ENCODE assay signal across 7 cellular contexts in genomic region chr15:90874986-90875385, GRCh38. TPM values are rescaled to one million over a fixed set of nuclear protein-coding genes. Genes with fewer than 3 reads are reported as not detected.
DNase-seq lines count a peak whose midpoint lies in the region; ATAC-seq and TF ChIP-seq lines count a peak whose summit lies in the region.
"Not testable (repeated sequence)": the region's sequence is repeated elsewhere in the genome, so short reads cannot be mapped to it uniquely, and the experiment has no call there.

No MANE protein-coding gene starts in this region.

- CTCF ChIA-PET in activated naive CD4-positive, alpha-beta T cell treated with anti-CD3 and anti-CD28 coated beads for 36 hours (lab: Charles Lee), result not testable (repeated sequence)

- peaks cover 16 to 41% (median 31%) of the 10 kb centered on the region in 4 donors for H3K36me3 ChIP-seq in right lobe of liver

- H3K4me1 ChIP-seq in right lobe of liver, result peaks cover 0 to 45% (median 5%) of the 10 kb centered on the region in 4 donors

- 22% methylated on average over 3 of the region's 9 CpGs for WGBS in right lobe of liver (ENCODE audit: insufficient coverage, low coverage, low lambda C conversion rate, missing lambda C conversion rate)

- peak overlapping the region; percentile 68 for H3K27ac Mint-ChIP-seq in T-helper 1 cell treated with Interleukin-12 subunit alpha and Interleukin-12 subunit beta and Interleukin-4 antibody, amounts not matched to agents 30 μg/mL and 1 μg/mL, for 36 hours
- peak overlapping the region; percentile 78 for H3K27ac Mint-ChIP-seq in activated CD4-positive, alpha-beta T cell treated with anti-CD3 and anti-CD28 coated beads, Interleukin-2, amount 10 ng/mL, durations not matched to agents 24 days and 14 days
- H3K27ac Mint-ChIP-seq in activated T-cell treated with anti-CD3 and anti-CD28 coated beads, Interleukin-2, amount 50 U/mL, for 24 hours, result peak overlapping the region; percentile 84
- H3K27ac Mint-ChIP-seq in activated naive CD4-positive, alpha-beta T cell treated with anti-CD3 and anti-CD28 coated beads for 36 hours, result peak overlapping the region; percentile 80
- H3K27ac Mint-ChIP-seq in dendritic cell treated with granulocyte-macrophage colony-stimulating factor and Interleukin-4, amounts not matched to agents 40 ng/mL and 50 ng/mL, for 4 days, result peak overlapping the region; percentile 18
- H3K27ac Mint-ChIP-seq in stimulated activated effector memory CD8-positive, alpha-beta T cell treated with anti-CD3 and anti-CD28 coated beads, Interleukin-12 subunit alpha, Interleukin-12 subunit beta, amount 100 ng/mL, for 72 hours, result peak overlapping the region; percentile 93

- DNase-seq in activated CD4-positive, alpha-beta T cell treated with anti-CD3 and anti-CD28 coated beads, Interleukin-2, amount 10 ng/mL, durations not matched to agents 24 days and 14 days; activated T-cell treated with anti-CD3 and anti-CD28 coated beads, Interleukin-2, amount 50 U/mL, for 24 hours; activated naive CD4-positive, alpha-beta T cell treated with anti-CD3 and anti-CD28 coated beads for 36 hours; stimulated activated effector memory CD8-positive, alpha-beta T cell treated with anti-CD3 and anti-CD28 coated beads, Interleukin-12 subunit alpha, Interleukin-12 subunit beta, amount 100 ng/mL, for 72 hours (ENCODE audit: low spot score in 2 of 2): not testable (repeated sequence)
- DNase-seq in right lobe of liver, result peak in 1 of 3 donors; percentile 51

- not testable (repeated sequence) for ATAC-seq in right lobe of liver; stimulated activated effector memory CD8-positive, alpha-beta T cell treated with anti-CD3 and anti-CD28 coated beads, Interleukin-12 subunit alpha, Interleukin-12 subunit beta, amount 100 ng/mL, for 72 hours

- peak overlapping the region; percentile 91 for H3K4me3 Mint-ChIP-seq in T-helper 1 cell treated with Interleukin-12 subunit alpha and Interleukin-12 subunit beta and Interleukin-4 antibody, amounts not matched to agents 30 μg/mL and 1 μg/mL, for 36 hours
- peak overlapping the region; percentile 95 for H3K4me3 Mint-ChIP-seq in activated CD4-positive, alpha-beta T cell treated with anti-CD3 and anti-CD28 coated beads, Interleukin-2, amount 10 ng/mL, durations not matched to agents 24 days and 14 days
- H3K4me3 Mint-ChIP-seq in activated T-cell treated with anti-CD3 and anti-CD28 coated beads, Interleukin-2, amount 50 U/mL, for 24 hours, result peak overlapping the region; percentile 62
- H3K4me3 Mint-ChIP-seq in activated naive CD4-positive, alpha-beta T cell treated with anti-CD3 and anti-CD28 coated beads for 36 hours, result peak overlapping the region; percentile 48
- not testable (repeated sequence) for H3K4me3 Mint-ChIP-seq in dendritic cell treated with granulocyte-macrophage colony-stimulating factor and Interleukin-4, amounts not matched to agents 40 ng/mL and 50 ng/mL, for 4 days
- H3K4me3 Mint-ChIP-seq in stimulated activated effector memory CD8-positive, alpha-beta T cell treated with anti-CD3 and anti-CD28 coated beads, Interleukin-12 subunit alpha, Interleukin-12 subunit beta, amount 100 ng/mL, for 72 hours, result peak overlapping the region; percentile 87

- H3K4me3 ChIP-seq in right lobe of liver, result peak overlapping the region in 1 of 3 donors; percentile 85

- H3K4me1 Mint-ChIP-seq in T-helper 1 cell treated with Interleukin-12 subunit alpha and Interleukin-12 subunit beta and Interleukin-4 antibody, amounts not matched to agents 30 μg/mL and 1 μg/mL, for 36 hours (ENCODE audit: low read depth), result peaks cover 50% of the 10 kb centered on the region
- H3K4me1 Mint-ChIP-seq in activated CD4-positive, alpha-beta T cell treated with anti-CD3 and anti-CD28 coated beads, Interleukin-2, amount 10 ng/mL, durations not matched to agents 24 days and 14 days, result peaks cover 48% of the 10 kb centered on the region
- peaks cover 40% of the 10 kb centered on the region for H3K4me1 Mint-ChIP-seq in activated T-cell treated with anti-CD3 and anti-CD28 coated beads, Interleukin-2, amount 50 U/mL, for 24 hours (ENCODE audit: low read depth)
- peaks cover 31% of the 10 kb centered on the region for H3K4me1 Mint-ChIP-seq in activated naive CD4-positive, alpha-beta T cell treated with anti-CD3 and anti-CD28 coated beads for 36 hours (ENCODE audit: low read depth)
- peaks cover 75% of the 10 kb centered on the region for H3K4me1 Mint-ChIP-seq in dendritic cell treated with granulocyte-macrophage colony-stimulating factor and Interleukin-4, amounts not matched to agents 40 ng/mL and 50 ng/mL, for 4 days (ENCODE audit: low read depth)
- H3K4me1 Mint-ChIP-seq in stimulated activated effector memory CD8-positive, alpha-beta T cell treated with anti-CD3 and anti-CD28 coated beads, Interleukin-12 subunit alpha, Interleukin-12 subunit beta, amount 100 ng/mL, for 72 hours, result peaks cover 38% of the 10 kb centered on the region

- intact Hi-C loops in activated CD4-positive, alpha-beta T cell treated with anti-CD3 and anti-CD28 coated beads, Interleukin-2, amount 10 ng/mL, durations not matched to agents 24 days and 14 days (cut with micrococcal nuclease), result loop anchor here (5.0 kb wide), 2 partner anchors 57 to 228 kb away; partner anchors contain the start of gene HDDC3
- intact Hi-C loops in activated naive CD4-positive, alpha-beta T cell treated with anti-CD3 and anti-CD28 coated beads for 36 hours (cut with micrococcal nuclease); right lobe of liver (cut with DNase I): not testable (repeated sequence)
- intact Hi-C loops in dendritic cell treated with granulocyte-macrophage colony-stimulating factor and Interleukin-4, amounts not matched to agents 40 ng/mL and 50 ng/mL, for 4 days (cut with micrococcal nuclease), result loop anchor here (5.0 kb wide), 1 partner anchor 38 kb away; no protein-coding TSS in a partner anchor

- H3K9me3 Mint-ChIP-seq in T-helper 1 cell treated with Interleukin-12 subunit alpha and Interleukin-12 subunit beta and Interleukin-4 antibody, amounts not matched to agents 30 μg/mL and 1 μg/mL, for 36 hours; activated CD4-positive, alpha-beta T cell treated with anti-CD3 and anti-CD28 coated beads, Interleukin-2, amount 10 ng/mL, durations not matched to agents 24 days and 14 days; activated T-cell treated with anti-CD3 and anti-CD28 coated beads, Interleukin-2, amount 50 U/mL, for 24 hours; activated naive CD4-positive, alpha-beta T cell treated with anti-CD3 and anti-CD28 coated beads for 36 hours; dendritic cell treated with granulocyte-macrophage colony-stimulating factor and Interleukin-4, amounts not matched to agents 40 ng/mL and 50 ng/mL, for 4 days; stimulated activated effector memory CD8-positive, alpha-beta T cell treated with anti-CD3 and anti-CD28 coated beads, Interleukin-12 subunit alpha, Interleukin-12 subunit beta, amount 100 ng/mL, for 72 hours: not testable (repeated sequence)

- not testable (repeated sequence) for H3K27me3 Mint-ChIP-seq in T-helper 1 cell treated with Interleukin-12 subunit alpha and Interleukin-12 subunit beta and Interleukin-4 antibody, amounts not matched to agents 30 μg/mL and 1 μg/mL, for 36 hours (ENCODE audit: low read depth); activated CD4-positive, alpha-beta T cell treated with anti-CD3 and anti-CD28 coated beads, Interleukin-2, amount 10 ng/mL, durations not matched to agents 24 days and 14 days; activated T-cell treated with anti-CD3 and anti-CD28 coated beads, Interleukin-2, amount 50 U/mL, for 24 hours; activated naive CD4-positive, alpha-beta T cell treated with anti-CD3 and anti-CD28 coated beads for 36 hours (ENCODE audit: low read depth); dendritic cell treated with granulocyte-macrophage colony-stimulating factor and Interleukin-4, amounts not matched to agents 40 ng/mL and 50 ng/mL, for 4 days

- peak overlapping the region in 2 of 3 donors; percentile 17 to 93 for H3K27ac ChIP-seq in right lobe of liver

- not testable (repeated sequence) for H3K27me3 ChIP-seq in right lobe of liver

- not testable (repeated sequence) for TF ChIP-seq CTCF in right lobe of liver (IDR thresholded peaks at IDR 0.05)

- not testable (repeated sequence) for TF ChIP-seq POLR2A in right lobe of liver (IDR thresholded peaks at IDR 0.05)

- H3K9me3 ChIP-seq in right lobe of liver, result not testable (repeated sequence)

- H3K36me3 Mint-ChIP-seq in T-helper 1 cell treated with Interleukin-12 subunit alpha and Interleukin-12 subunit beta and Interleukin-4 antibody, amounts not matched to agents 30 μg/mL and 1 μg/mL, for 36 hours (ENCODE audit: low read depth), result peaks cover 80% of the 10 kb centered on the region
- H3K36me3 Mint-ChIP-seq in activated CD4-positive, alpha-beta T cell treated with anti-CD3 and anti-CD28 coated beads, Interleukin-2, amount 10 ng/mL, durations not matched to agents 24 days and 14 days (ENCODE audit: low read depth), result peaks cover 85% of the 10 kb centered on the region
- H3K36me3 Mint-ChIP-seq in activated T-cell treated with anti-CD3 and anti-CD28 coated beads, Interleukin-2, amount 50 U/mL, for 24 hours (ENCODE audit: low read depth), result peaks cover 87% of the 10 kb centered on the region
- peaks cover 83% of the 10 kb centered on the region for H3K36me3 Mint-ChIP-seq in activated naive CD4-positive, alpha-beta T cell treated with anti-CD3 and anti-CD28 coated beads for 36 hours (ENCODE audit: low read depth)
- H3K36me3 Mint-ChIP-seq in dendritic cell treated with granulocyte-macrophage colony-stimulating factor and Interleukin-4, amounts not matched to agents 40 ng/mL and 50 ng/mL, for 4 days (ENCODE audit: low read depth), result peaks cover 93% of the 10 kb centered on the region
- H3K36me3 Mint-ChIP-seq in stimulated activated effector memory CD8-positive, alpha-beta T cell treated with anti-CD3 and anti-CD28 coated beads, Interleukin-12 subunit alpha, Interleukin-12 subunit beta, amount 100 ng/mL, for 72 hours, result peaks cover 95% of the 10 kb centered on the region

RNA-seq across cellular contexts. Expression of gene FURIN, which starts 6.6 kb away (rescaled TPM):
- 432 TPM in 2 replicates for total RNA-seq in activated CD4-positive, alpha-beta T cell treated with anti-CD3 and anti-CD28 coated beads, Interleukin-2, amount 10 ng/mL, durations not matched to agents 24 days and 14 days
- total RNA-seq in activated naive CD4-positive, alpha-beta T cell treated with anti-CD3 and anti-CD28 coated beads for 36 hours, result 100 to 1,000 TPM; 443 to 448 TPM
- total RNA-seq in right lobe of liver, result 100 to 1,000 TPM; 122 to 232 (median 189) TPM

RNA-seq across cellular contexts. Expression of gene FES, which starts 9.3 kb away (rescaled TPM):
- total RNA-seq in activated CD4-positive, alpha-beta T cell treated with anti-CD3 and anti-CD28 coated beads, Interleukin-2, amount 10 ng/mL, durations not matched to agents 24 days and 14 days, result 32.5 and 33.7 TPM in 2 replicates
- 10 to 100 TPM; 22.6 to 24.2 TPM for total RNA-seq in activated naive CD4-positive, alpha-beta T cell treated with anti-CD3 and anti-CD28 coated beads for 36 hours
- 10 to 100 TPM; 11.5 to 36.5 (median 18.5) TPM for total RNA-seq in right lobe of liver

RNA-seq across cellular contexts. Expression of gene MAN2A2, which starts 28.1 kb away (rescaled TPM):
- total RNA-seq in activated CD4-positive, alpha-beta T cell treated with anti-CD3 and anti-CD28 coated beads, Interleukin-2, amount 10 ng/mL, durations not matched to agents 24 days and 14 days, result 196 and 206 TPM in 2 replicates
- 100 to 1,000 TPM; 139 to 141 TPM for total RNA-seq in activated naive CD4-positive, alpha-beta T cell treated with anti-CD3 and anti-CD28 coated beads for 36 hours
- 10 to 100 TPM; 41.4 to 91.6 (median 59.8) TPM for total RNA-seq in right lobe of liver

RNA-seq across cellular contexts. Expression of gene HDDC3, which starts 57.4 kb away (rescaled TPM):
- 36.3 and 39.9 TPM in 2 replicates for total RNA-seq in activated CD4-positive, alpha-beta T cell treated with anti-CD3 and anti-CD28 coated beads, Interleukin-2, amount 10 ng/mL, durations not matched to agents 24 days and 14 days
- 10 to 100 TPM; 49.8 to 51.3 TPM for total RNA-seq in activated naive CD4-positive, alpha-beta T cell treated with anti-CD3 and anti-CD28 coated beads for 36 hours
- total RNA-seq in right lobe of liver, result 10 to 100 TPM in 4 of 6 experiments, 1 to 10 TPM in 2; 8.8 to 17.6 (median 11.5) TPM

Comparison
In these comparisons a context has a peak if more than half of its experiments do, and no peak if none do; other contexts are left out.
1. H3K27ac Mint-ChIP-seq: peak in every context shown above with its lines; median percentile 93 in stimulated activated effector memory CD8-positive, alpha-beta T cell treated with anti-CD3 and anti-CD28 coated beads, Interleukin-12 subunit alpha, Interleukin-12 subunit beta, amount 100 ng/mL, for 72 hours; 84 in activated T-cell treated with anti-CD3 and anti-CD28 coated beads, Interleukin-2, amount 50 U/mL, for 24 hours; 80 in activated naive CD4-positive, alpha-beta T cell treated with anti-CD3 and anti-CD28 coated beads for 36 hours; 78 in activated CD4-positive, alpha-beta T cell treated with anti-CD3 and anti-CD28 coated beads, Interleukin-2, amount 10 ng/mL, durations not matched to agents 24 days and 14 days; 68 in T-helper 1 cell treated with Interleukin-12 subunit alpha and Interleukin-12 subunit beta and Interleukin-4 antibody, amounts not matched to agents 30 μg/mL and 1 μg/mL, for 36 hours; 18 in dendritic cell treated with granulocyte-macrophage colony-stimulating factor and Interleukin-4, amounts not matched to agents 40 ng/mL and 50 ng/mL, for 4 days.